8 cellular contexts compared by ENCODE assay signal in the genomic region with DNA sequence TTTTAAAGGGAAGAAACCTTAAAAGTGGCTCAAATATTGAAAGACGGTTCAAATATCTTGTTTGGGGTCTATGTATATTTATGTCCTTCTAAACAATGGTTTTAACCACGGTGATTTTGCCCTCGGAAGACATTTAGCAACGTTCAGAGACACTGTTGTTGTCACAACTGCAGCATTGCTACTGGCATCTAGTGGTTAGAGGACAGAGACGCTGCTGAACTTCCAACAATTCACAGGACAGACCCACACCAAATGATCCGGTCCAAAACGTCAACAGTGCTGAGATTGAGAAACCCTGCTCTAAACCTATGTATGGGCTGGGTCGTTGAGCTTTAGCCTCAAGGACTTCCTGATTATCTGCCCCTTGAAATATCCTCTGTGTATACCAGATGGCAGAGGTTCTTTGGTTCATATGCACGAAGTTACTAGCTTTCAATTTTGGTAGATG. TPM values are rescaled to one million over a fixed set of nuclear protein-coding genes. Genes with fewer than 3 reads are reported as not detected.
DNase-seq lines count a peak whose midpoint lies in the region; ATAC-seq and TF ChIP-seq lines count a peak whose summit lies in the region.

No MANE protein-coding gene starts in this region.

- peak overlapping the region; percentile 95 to 96 for H3K4me3 Mint-ChIP-seq in effector memory CD8-positive, alpha-beta T cell

- H3K4me1 Mint-ChIP-seq in effector memory CD8-positive, alpha-beta T cell (ENCODE audit: low read depth in 2 of 2), result peaks cover 22 to 27% of the 10 kb centered on the region in 2 donors

- peak overlapping the region; percentile 93 to 94 for H3K27ac Mint-ChIP-seq in effector memory CD8-positive, alpha-beta T cell

- CTCF ChIA-PET in HCT116 (lab: Charles Lee), result interaction anchor here (0.6 to 1.7 kb wide), 3 partner anchors 27 to 167 kb away, joined by 3 to 12 read pairs (median 7); no protein-coding TSS in a partner anchor

- ATAC-seq in HCT116 (peak; percentile 42), mucosa of descending colon (peak; percentile 16), GM18909 (IDR thresholded peaks at IDR 0.05; ENCODE audit: poor library complexity, unreplicated experiment) (no peak), GM18517 (IDR thresholded peaks at IDR 0.05; ENCODE audit: unreplicated experiment) (no peak)
- no peak for ATAC-seq in effector memory CD8-positive, alpha-beta T cell (replicated peaks)

- H3K79me2 ChIP-seq in HCT116 (ENCODE audit: insufficient read depth, low read length) (peaks cover 21% of the 10 kb centered on the region), SU-DHL-6 (ENCODE audit: insufficient read depth, low read length) (peaks cover 3% of the 10 kb centered on the region; the same call in 1 of the 2 replicates)

- H3K4me1 ChIP-seq in HCT116 (ENCODE audit: control insufficient read depth in 1 of 2, insufficient read depth in 2 of 2, low read length in 2 of 2), result peaks cover 9 to 20% of the 10 kb centered on the region in 2 experiments
- peaks cover 3% of the 10 kb centered on the region for H3K4me1 ChIP-seq in mucosa of descending colon (ENCODE audit: low read depth)

- no peaks in the 10 kb centered on the region for H3K9me3 ChIP-seq in HCT116 (ENCODE audit: control insufficient read depth in 1 of 2, insufficient read depth in 1 of 2, low read depth in 1 of 2, low read length in 2 of 2)
- H3K9me3 ChIP-seq in SU-DHL-6 (ENCODE audit: insufficient read depth, low read length), result no peaks in the 10 kb centered on the region
- H3K9me3 ChIP-seq in mucosa of descending colon, result no peaks in the 10 kb centered on the region

- DNase-seq in DMS153 (lab: John Stamatoyannopoulos, UW) (peak; percentile 6), DMS153 treated with DMSO at 0.1 percent for 48 hours (lab: John Stamatoyannopoulos, UW; ENCODE audit: unreplicated experiment) (no peak), HCT116 (ENCODE audit: low read depth, low spot score) (peak; percentile 13), mucosa of descending colon (peak in 1 of 3 donors; percentile 38)
- DNase-seq in effector memory CD8-positive, alpha-beta T cell, result peak in 2 of 3 experiments; percentile 6

- RAD21 ChIA-PET in HCT116 (lab: Charles Lee; ENCODE audit: low non-redundant PET in 1 of 2, low total read pairs in 2 of 2, uncharacterized antibody in 2 of 2, unreplicated experiment in 2 of 2), result no interaction called here

- POLR2A ChIA-PET in HCT116 (lab: Charles Lee), result interaction anchor here (1.4 kb wide), 1 partner anchor 26 kb away, joined by 5 read pairs; no protein-coding TSS in a partner anchor

- peaks cover 11 to 17% of the 10 kb centered on the region in 2 experiments; a peak in 2 of 4 replicates for H3K36me3 ChIP-seq in HCT116 (ENCODE audit: control insufficient read depth in 1 of 2, insufficient read depth in 2 of 2, low read length in 2 of 2)
- H3K36me3 ChIP-seq in SU-DHL-6 (ENCODE audit: low read length), result no peaks in the 10 kb centered on the region
- H3K36me3 ChIP-seq in mucosa of descending colon (ENCODE audit: low read depth), result no peaks in the 10 kb centered on the region

- H2AFZ ChIP-seq in HCT116 (ENCODE audit: low read depth, low read length, poor library complexity, severe bottlenecking) (no peak overlapping the region), SU-DHL-6 (ENCODE audit: low read depth, low read length, severe bottlenecking) (peak overlapping the region; percentile 22)

- TF ChIP-seq CTCF in HCT116 (IDR thresholded peaks at IDR 0.05 in 2 of 3, conservative IDR thresholded peaks at IDR 0.05 in 1 of 3; ENCODE audit: borderline replicate concordance in 1 of 3, insufficient read depth in 1 of 3, low read depth in 2 of 3, low read length in 2 of 3) (peak; percentile 32 to 63 (median 58); a peak in 5 of 6 replicates), SU-DHL-6 (IDR thresholded peaks at IDR 0.05; ENCODE audit: insufficient read depth, low read length, poor library complexity, severe bottlenecking) (peak; percentile 51), mucosa of descending colon (IDR thresholded peaks at IDR 0.05) (no peak)

- TF ChIP-seq RAD21 in HCT116 (IDR thresholded peaks at IDR 0.05; ENCODE audit: low read depth), result peak; percentile 43

- no peaks in the 10 kb centered on the region for H3K27me3 Mint-ChIP-seq in effector memory CD8-positive, alpha-beta T cell

- H3K4me2 ChIP-seq in HCT116 (ENCODE audit: low read length) (peak overlapping the region; percentile 93), SU-DHL-6 (ENCODE audit: low read depth, low read length, poor library complexity, severe bottlenecking) (peak overlapping the region; percentile 93)

- no peak for TF ChIP-seq POLR2A in HCT116 (IDR thresholded peaks at IDR 0.05; ENCODE audit: borderline replicate concordance, extremely low read depth, insufficient read depth, insufficient read length)

- H3K27me3 ChIP-seq in HCT116 (ENCODE audit: insufficient read depth, low read length) (no peaks in the 10 kb centered on the region), SU-DHL-6 (ENCODE audit: low read length) (no peaks in the 10 kb centered on the region)

- no peaks in the 10 kb centered on the region for H3F3A ChIP-seq in SU-DHL-6 (ENCODE audit: insufficient read depth)

- H3K4me3 ChIP-seq in HCT116 (replicated peaks in 1 of 2; ENCODE audit: low read depth in 1 of 2, low read length in 2 of 2), result peak overlapping the region; percentile 22 to 74; a peak in 3 of 4 replicates
- H3K4me3 ChIP-seq in SU-DHL-6 (ENCODE audit: insufficient read depth, low read length, poor library complexity, severe bottlenecking), result peak overlapping the region; percentile 58
- no peak overlapping the region for H3K4me3 ChIP-seq in mucosa of descending colon

- H3K9ac ChIP-seq in HCT116 (ENCODE audit: low read length) (peak overlapping the region; percentile 88), SU-DHL-6 (ENCODE audit: low read length) (peak overlapping the region; percentile 78)

- no peaks in the 10 kb centered on the region for H3K9me3 Mint-ChIP-seq in effector memory CD8-positive, alpha-beta T cell

- H3K36me3 Mint-ChIP-seq in effector memory CD8-positive, alpha-beta T cell (ENCODE audit: insufficient read depth), result peaks cover 28% of the 10 kb centered on the region

- intact Hi-C loops in HCT116 (cut with micrococcal nuclease), result no loop called here
- intact Hi-C loops in mucosa of descending colon (cut with DNase I, micrococcal nuclease), result no loop called here

- H3K9me2 ChIP-seq in HCT116 (ENCODE audit: insufficient read depth), result no peaks in the 10 kb centered on the region
- H3K9me2 ChIP-seq in SU-DHL-6 (replicated peaks; ENCODE audit: insufficient read depth, low read length), result no peaks in the 10 kb centered on the region

- no peaks in the 10 kb centered on the region for H4K20me1 ChIP-seq in HCT116 (ENCODE audit: insufficient read depth)
- no peaks in the 10 kb centered on the region for H4K20me1 ChIP-seq in SU-DHL-6 (ENCODE audit: low read depth, low read length)

- H3K27ac ChIP-seq in HCT116 (ENCODE audit: low read depth, low read length), result no peak overlapping the region
- no peak overlapping the region for H3K27ac ChIP-seq in SU-DHL-6 (ENCODE audit: low read depth, low read length)

- BruUV-seq in HCT116 (replicated peaks; lab: Mats Ljungman, UMichigan), result no TSS peak

TF ChIP-seq in HCT116, 20 proteins besides CTCF, POLR2A, EP300 and RAD21:
- TF ChIP-seq EZH2phosphoT487 (IDR thresholded peaks at IDR 0.05; ENCODE audit: borderline replicate concordance) (no peak), EZH2 (IDR thresholded peaks at IDR 0.05) (no peak), SP1 (IDR thresholded peaks at IDR 0.05; ENCODE audit: low read depth) (no peak)

RNA-seq across cellular contexts. Expression of a gene that starts 1.7 kb away (rescaled TPM):
- total RNA-seq in HCT116 (2021; ENCODE audit: unreplicated experiment) (20.6 TPM), mucosa of descending colon (10 to 100 TPM; 12.6 to 17.1 (median 13.5) TPM)
- 11.5 and 13.0 TPM in 2 replicates for polyA plus RNA-seq in HCT116 (2012)

RNA-seq across cellular contexts. Expression of a gene that starts 15.2 kb away (rescaled TPM):
- total RNA-seq in HCT116 (2021; ENCODE audit: unreplicated experiment) (not detected), mucosa of descending colon (not detected)
- not detected in 2 replicates for polyA plus RNA-seq in HCT116 (2012)

RNA-seq across cellular contexts. Expression of a gene that starts 49.7 kb away (rescaled TPM):
- total RNA-seq in HCT116 (2021; ENCODE audit: unreplicated experiment), result 13.3 TPM
- polyA plus RNA-seq in HCT116 (2012), result 6.8 and 9.3 TPM in 2 replicates
- total RNA-seq in mucosa of descending colon, result 10 to 100 TPM in 1 of 3 donors, 1 to 10 TPM in 2; 4.8 to 11.6 (median 5.4) TPM

Comparison
In these comparisons a context has a peak if more than half of its experiments do, and no peak if none do; other contexts are left out.
1. ATAC-seq: peak in HCT116 (single experiment) and mucosa of descending colon (single experiment); none in effector memory CD8-positive, alpha-beta T cell (single experiment), GM18909 (single experiment) and GM18517 (single experiment).